Comparison of ENCODE assay signal across 9 cellular contexts in the genomic region with DNA sequence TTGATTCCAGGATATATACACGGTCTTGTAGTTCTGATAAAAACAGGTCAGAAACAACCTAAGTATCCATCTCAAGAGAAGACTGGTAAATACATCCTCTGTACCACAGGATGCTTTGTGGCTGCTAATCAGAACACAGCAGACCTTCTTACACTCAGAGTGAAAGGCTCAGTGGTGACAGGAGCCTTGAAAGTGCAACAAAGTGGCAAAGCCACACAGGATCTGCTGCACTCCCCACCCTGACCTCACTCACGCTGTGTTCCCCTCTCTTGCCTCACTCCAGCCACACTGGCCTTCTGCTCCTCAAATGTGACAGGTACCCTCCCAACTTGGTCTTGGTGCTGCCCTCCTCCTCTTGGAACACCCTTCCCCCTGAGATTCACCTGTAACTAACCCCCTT.
DNase-seq lines count a peak whose midpoint lies in the region; ATAC-seq, FAIRE-seq and TF ChIP-seq lines count a peak whose summit lies in the region.
"Had no signal": no experiment of that assay in that cellular context is flagged by ENCODE, and none has a peak within 500 bp of the region (broad histone marks: within the 10 kb centered on the region; RNA-seq: fewer than 3 reads in every experiment).

No MANE protein-coding gene starts in this region.

- H3K27ac Mint-ChIP-seq in T-helper 1 cell treated with Interleukin-12 subunit alpha and Interleukin-12 subunit beta and Interleukin-4 antibody, amounts not matched to agents 30 μg/mL and 1 μg/mL, for 36 hours: peak overlapping the region; percentile 78
- peak overlapping the region; percentile 63 for H3K27ac Mint-ChIP-seq in progenitor cell of endocrine pancreas

- FAIRE-seq in GM18507 (lab: Jason Lieb, UNC): peak; percentile 42

- ATAC-seq in GM21786 (IDR thresholded peaks at IDR 0.05; ENCODE audit: unreplicated experiment): peak; percentile 67

- peaks cover 77% of the 10 kb centered on the region for H3K27me3 Mint-ChIP-seq in T-helper 1 cell treated with Interleukin-12 subunit alpha and Interleukin-12 subunit beta and Interleukin-4 antibody, amounts not matched to agents 30 μg/mL and 1 μg/mL, for 36 hours (ENCODE audit: low read depth)
- no peaks in the 10 kb centered on the region for H3K27me3 Mint-ChIP-seq in progenitor cell of endocrine pancreas

- no peaks in the 10 kb centered on the region for H3K36me3 ChIP-seq in vagina

- TF ChIP-seq POLR2A in vagina (IDR thresholded peaks at IDR 0.05): no peak

- H3K9me3 Mint-ChIP-seq in T-helper 1 cell treated with Interleukin-12 subunit alpha and Interleukin-12 subunit beta and Interleukin-4 antibody, amounts not matched to agents 30 μg/mL and 1 μg/mL, for 36 hours: no peaks in the 10 kb centered on the region
- H3K9me3 Mint-ChIP-seq in progenitor cell of endocrine pancreas (ENCODE audit: low read depth): no peaks in the 10 kb centered on the region

- H3K4me3 ChIP-seq in foreskin fibroblast (ENCODE audit: low read depth in 1 of 2, low read length in 2 of 2) (no peak overlapping the region), vagina (no peak overlapping the region)

- no peaks in the 10 kb centered on the region for H3K27me3 ChIP-seq in vagina

- no peak overlapping the region for H3K27ac ChIP-seq in vagina

- peaks cover 16% of the 10 kb centered on the region for H3K4me1 Mint-ChIP-seq in T-helper 1 cell treated with Interleukin-12 subunit alpha and Interleukin-12 subunit beta and Interleukin-4 antibody, amounts not matched to agents 30 μg/mL and 1 μg/mL, for 36 hours (ENCODE audit: low read depth)
- peaks cover 2% of the 10 kb centered on the region for H3K4me1 Mint-ChIP-seq in progenitor cell of endocrine pancreas (ENCODE audit: low read depth)

- no peaks in the 10 kb centered on the region for H3K9me3 ChIP-seq in vagina

- H3K4me1 ChIP-seq in vagina: no peaks in the 10 kb centered on the region

- peak overlapping the region; percentile 57 for H3K4me3 Mint-ChIP-seq in T-helper 1 cell treated with Interleukin-12 subunit alpha and Interleukin-12 subunit beta and Interleukin-4 antibody, amounts not matched to agents 30 μg/mL and 1 μg/mL, for 36 hours
- H3K4me3 Mint-ChIP-seq in progenitor cell of endocrine pancreas (ENCODE audit: low read depth): no peak overlapping the region

- DNase-seq in GM18507 (ENCODE audit: extremely low spot score, insufficient read length, low read depth) (no peak), progenitor cell of endocrine pancreas (ENCODE audit: low spot score, unreplicated experiment) (no peak), foreskin fibroblast (no peak), vagina (ENCODE audit: extremely low spot score in 2 of 2) (no peak), NCI-H187 (lab: John Stamatoyannopoulos, UW) (no peak), cerebellar cortex (ENCODE audit: low spot score) (no peak)
- DNase-seq: NCI-H2171 had no signal

- H3K36me3 Mint-ChIP-seq in T-helper 1 cell treated with Interleukin-12 subunit alpha and Interleukin-12 subunit beta and Interleukin-4 antibody, amounts not matched to agents 30 μg/mL and 1 μg/mL, for 36 hours (ENCODE audit: low read depth): no peaks in the 10 kb centered on the region
- H3K36me3 Mint-ChIP-seq in progenitor cell of endocrine pancreas (ENCODE audit: insufficient read depth): no peaks in the 10 kb centered on the region

- no peak for TF ChIP-seq CTCF in progenitor cell of endocrine pancreas (IDR thresholded peaks at IDR 0.05; ENCODE audit: unreplicated experiment)
- TF ChIP-seq CTCF in foreskin fibroblast (IDR thresholded peaks at IDR 0.05; ENCODE audit: low read depth, low read length): no peak
- no peak for TF ChIP-seq CTCF in vagina (IDR thresholded peaks at IDR 0.05)

- intact Hi-C loops in vagina (cut with DNase I): no loop called here
